In the genomic region with DNA sequence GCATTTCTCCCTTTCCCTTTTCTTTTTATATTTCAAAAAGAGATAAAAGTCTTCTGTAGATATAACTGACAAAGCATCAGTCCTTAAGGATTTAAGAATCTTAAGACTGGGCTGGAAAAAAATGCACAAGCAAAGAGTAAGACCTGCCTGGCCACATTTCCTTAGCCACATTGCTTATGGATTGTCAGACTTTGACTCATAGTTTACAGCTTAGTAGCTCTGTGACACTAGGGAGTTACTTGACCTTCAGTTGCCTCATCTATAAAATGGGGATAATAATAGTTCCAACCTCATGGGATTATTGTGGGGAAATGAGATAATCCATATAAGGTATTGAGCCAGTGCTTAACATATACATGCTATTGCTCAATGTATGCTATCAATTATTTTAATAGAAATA, we compare ENCODE assay signal across 14 cellular contexts.
DNase-seq lines count a peak whose midpoint lies in the region; ATAC-seq and TF ChIP-seq lines count a peak whose summit lies in the region.
"Had no signal": no experiment of that assay in that cellular context is flagged by ENCODE, and none has a peak within 500 bp of the region (broad histone marks: within the 10 kb centered on the region; RNA-seq: fewer than 3 reads in every experiment).

No MANE protein-coding gene starts in this region.

- H3K18ac ChIP-seq in mesendoderm (ENCODE audit: low read length), result no peak overlapping the region

- no peak for TF ChIP-seq RAD21 in Ishikawa (IDR thresholded peaks at IDR 0.05; ENCODE audit: low read depth)

- H2BK15ac ChIP-seq in mesendoderm (replicated peaks; ENCODE audit: low read depth), result no peak overlapping the region

- no peak overlapping the region for H3K4me3 Mint-ChIP-seq in chondrocyte (ENCODE audit: unreplicated experiment)

- H2AK5ac ChIP-seq in mesendoderm (ENCODE audit: low read length), result no peak overlapping the region

- H3K79me2 ChIP-seq in mesendoderm (ENCODE audit: control insufficient read depth, insufficient read depth, low read length), result no peaks in the 10 kb centered on the region

- peak overlapping the region; percentile 97 for H3K27ac Mint-ChIP-seq in chondrocyte (ENCODE audit: unreplicated experiment)

- no peak for TF ChIP-seq EP300 in Ishikawa (IDR thresholded peaks at IDR 0.05; ENCODE audit: borderline replicate concordance)

- no peak overlapping the region for H3K23ac ChIP-seq in mesendoderm (ENCODE audit: low read length)

- no peak overlapping the region for H3K56ac ChIP-seq in mesendoderm (ENCODE audit: low read length)

- no peak overlapping the region for H4K5ac ChIP-seq in mesendoderm (ENCODE audit: low read length)

- DNase-seq in BJ (ENCODE audit: low read depth), result peak; percentile 18
- no peak for DNase-seq in chondrocyte (ENCODE audit: low spot score)
- DNase-seq in mesendoderm, result peak; percentile 39
- DNase-seq in NCI-H128 (lab: John Stamatoyannopoulos, UW; ENCODE audit: unreplicated experiment), result no peak
- no peak for DNase-seq in midbrain (lab: John Stamatoyannopoulos, UW)
- no peak for DNase-seq in activated effector memory CD4-positive, alpha-beta T cell treated with Interleukin-2 at 50 U/mL for 16 hours
- DNase-seq: NCI-H1092 treated with DMSO at 0.1 percent for 48 hours; NCI-H774; pancreas; stimulated activated CD4-positive, alpha-beta T cell treated with anti-CD3 and anti-CD28 coated beads, Interleukin-4, amount 100 ng/mL, for 4 hours had no signal

- peaks cover 2% of the 10 kb centered on the region for H3K9me3 Mint-ChIP-seq in chondrocyte (ENCODE audit: low read depth)

- H3K27ac ChIP-seq in mesendoderm (ENCODE audit: low read depth, low read length), result no peak overlapping the region
- H3K27ac ChIP-seq: pancreas, suprapubic skin had no signal

- no peaks in the 10 kb centered on the region for H3K27me3 ChIP-seq in BJ (ENCODE audit: control insufficient read depth, insufficient read depth, low read length)
- no peaks in the 10 kb centered on the region for H3K27me3 ChIP-seq in mesendoderm (ENCODE audit: insufficient read depth, low read length, poor library complexity)
- H3K27me3 ChIP-seq: pancreas, suprapubic skin had no signal

- TF ChIP-seq CTCF in BJ (IDR thresholded peaks at IDR 0.05; ENCODE audit: insufficient read depth, low read depth, low read length), result no peak
- TF ChIP-seq CTCF in chondrocyte (IDR thresholded peaks at IDR 0.05), result no peak

- POLR2A ChIA-PET in BJ (lab: Charles Lee), result no interaction called here

- no peak overlapping the region for H3K4me2 ChIP-seq in mesendoderm (ENCODE audit: low read length)

- CTCF ChIA-PET in BJ (lab: Yijun Ruan, JAX), result no interaction called here

- no peak overlapping the region for H3K4me3 ChIP-seq in BJ (ENCODE audit: low read depth, low read length)
- no peak overlapping the region for H3K4me3 ChIP-seq in mesendoderm (ENCODE audit: low read length)
- H3K4me3 ChIP-seq: pancreas, suprapubic skin had no signal

- peaks cover 63% of the 10 kb centered on the region for H3K4me1 Mint-ChIP-seq in chondrocyte (ENCODE audit: low read depth)

- no peaks in the 10 kb centered on the region for H3K36me3 Mint-ChIP-seq in chondrocyte (ENCODE audit: low read depth)

- H2BK120ac ChIP-seq in mesendoderm (ENCODE audit: low read depth, low read length), result no peak overlapping the region

- H3K27me3 Mint-ChIP-seq in chondrocyte (ENCODE audit: low read depth), result no peaks in the 10 kb centered on the region

- H3K79me1 ChIP-seq in mesendoderm (ENCODE audit: low read length), result no peaks in the 10 kb centered on the region

- no peak overlapping the region for H3K4ac ChIP-seq in mesendoderm (ENCODE audit: low read depth, low read length)

- peaks cover 3% of the 10 kb centered on the region for H3K4me1 ChIP-seq in mesendoderm (ENCODE audit: control insufficient read depth, low read depth, low read length)

- no peak overlapping the region for H3K9ac ChIP-seq in mesendoderm (ENCODE audit: low read length)

- no peak for ATAC-seq in HG02885 (IDR thresholded peaks at IDR 0.05; ENCODE audit: poor library complexity, unreplicated experiment)
- ATAC-seq: left lobe of liver had no signal

- no peak overlapping the region for H2BK5ac ChIP-seq in mesendoderm (ENCODE audit: low read length)

- H4K8ac ChIP-seq in mesendoderm (ENCODE audit: low read depth, low read length), result no peak overlapping the region

- H3K36me3 ChIP-seq in BJ (ENCODE audit: control insufficient read depth, insufficient read depth, low read length) (no peaks in the 10 kb centered on the region), mesendoderm (ENCODE audit: control insufficient read depth, insufficient read depth, low read length) (no peaks in the 10 kb centered on the region)
- H3K36me3 ChIP-seq: pancreas, suprapubic skin had no signal

TF ChIP-seq in Ishikawa, 13 proteins besides CTCF, POLR2A, EP300 and RAD21:
- TF ChIP-seq TCF12 (IDR thresholded peaks at IDR 0.05; ENCODE audit: low read depth) (no peak), TEAD4 (IDR thresholded peaks at IDR 0.05) (peak; percentile 55; the same call in 1 of the 2 replicates), TAF1 (IDR thresholded peaks at IDR 0.05; ENCODE audit: low read depth) (no peak), NFIC (IDR thresholded peaks at IDR 0.05) (no peak), FOXM1 (IDR thresholded peaks at IDR 0.05; ENCODE audit: borderline replicate concordance, low read depth) (0 out of 2 replicates have a peak, but pooled peaks have one; percentile 10)
- TF ChIP-seq, protein P1, sequence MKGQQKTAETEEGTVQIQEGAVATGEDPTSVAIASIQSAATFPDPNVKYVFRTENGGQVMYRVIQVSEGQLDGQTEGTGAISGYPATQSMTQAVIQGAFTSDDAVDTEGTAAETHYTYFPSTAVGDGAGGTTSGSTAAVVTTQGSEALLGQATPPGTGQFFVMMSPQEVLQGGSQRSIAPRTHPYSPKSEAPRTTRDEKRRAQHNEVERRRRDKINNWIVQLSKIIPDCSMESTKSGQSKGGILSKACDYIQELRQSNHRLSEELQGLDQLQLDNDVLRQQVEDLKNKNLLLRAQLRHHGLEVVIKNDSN (IDR thresholded peaks at IDR 0.05), result no peak
TF ChIP-seq in Ishikawa: peak in this region for 2.

Comparison
In these comparisons a context has a peak if more than half of its experiments do, and no peak if none do; other contexts are left out.
1. DNase-seq: peak in BJ (single experiment) and mesendoderm (single experiment); none in chondrocyte (single experiment), NCI-H128 (single experiment), midbrain (single experiment) and activated effector memory CD4-positive, alpha-beta T cell treated with Interleukin-2 at 50 U/mL for 16 hours (single experiment).